Comparison of ENCODE assay signal across 8 cellular contexts in the genomic region with DNA sequence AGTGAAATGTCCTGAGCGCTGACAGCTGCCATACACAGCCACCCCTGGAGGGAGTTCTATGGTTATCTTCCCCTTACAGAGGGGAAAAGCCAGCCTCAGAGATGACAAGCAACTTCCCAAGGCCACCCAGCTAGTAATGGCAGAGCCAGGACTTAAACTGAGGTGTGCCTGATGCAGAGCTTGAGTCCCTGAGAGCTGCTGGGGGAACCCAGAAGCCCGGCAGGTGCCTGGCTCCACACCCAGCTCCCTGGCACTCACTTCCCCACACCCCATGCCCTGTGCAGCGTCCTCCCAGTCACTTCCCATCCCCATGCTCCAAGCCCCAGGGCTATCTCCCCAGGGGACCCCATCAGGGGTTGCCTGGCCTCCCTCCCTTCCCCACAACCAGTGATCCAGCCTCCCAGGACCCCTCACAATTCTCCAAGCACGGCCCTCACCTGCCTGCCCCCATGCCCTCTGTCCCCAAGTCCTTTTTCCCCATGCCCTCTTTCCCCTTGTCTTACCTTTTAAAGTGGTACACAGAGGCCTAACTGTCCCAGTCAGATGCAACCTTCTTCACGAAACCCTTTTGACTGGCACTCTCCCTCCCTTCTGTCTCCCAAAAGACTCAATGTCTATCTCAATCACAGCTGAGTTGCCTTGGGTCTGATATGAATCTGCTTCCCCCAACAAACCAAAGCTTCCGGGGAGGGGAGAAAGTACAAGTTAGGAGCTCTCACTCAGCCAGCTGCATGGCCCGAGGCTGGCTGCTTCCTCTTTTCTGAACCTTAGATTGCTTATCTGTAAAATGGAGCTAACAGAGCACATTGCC. TPM values are rescaled to one million over a fixed set of nuclear protein-coding genes. Genes with fewer than 3 reads are reported as not detected.
DNase-seq lines count a peak whose midpoint lies in the region; ATAC-seq and TF ChIP-seq lines count a peak whose summit lies in the region.

No MANE protein-coding gene starts in this region.

- H3K27ac Mint-ChIP-seq in activated CD8-positive, alpha-beta T cell treated with anti-CD3 and anti-CD28 coated beads for 36 hours: peak overlapping the region; percentile 73
- peak overlapping the region; percentile 83 to 97 (median 91) for H3K27ac Mint-ChIP-seq in naive thymus-derived CD4-positive, alpha-beta T cell
- H3K27ac Mint-ChIP-seq in progenitor cell of endocrine pancreas: no peak overlapping the region

- POLR2A ChIA-PET in activated CD8-positive, alpha-beta T cell treated with anti-CD3 and anti-CD28 coated beads for 36 hours (lab: Charles Lee): interaction anchor here (0.6 to 2.3 kb wide), 5 partner anchors 8 to 144 kb away, joined by 3 to 14 read pairs (median 3); a partner anchor contains a TSS
- POLR2A ChIA-PET in naive thymus-derived CD4-positive, alpha-beta T cell (lab: Charles Lee): interaction anchor here (1.0 kb wide), 1 partner anchor 41 kb away, joined by 7 read pairs; no protein-coding TSS in a partner anchor

- H3K36me3 ChIP-seq in naive thymus-derived CD4-positive, alpha-beta T cell (ENCODE audit: control insufficient read depth in 2 of 3, insufficient read depth in 3 of 3, low read length in 3 of 3): no peaks in the 10 kb centered on the region

- peaks cover 9 to 15% of the 10 kb centered on the region in 2 donors for H3K4me1 ChIP-seq in naive thymus-derived CD4-positive, alpha-beta T cell (ENCODE audit: control insufficient read depth in 2 of 2, insufficient read depth in 2 of 2, low read length in 2 of 2)

- H3K4me3 ChIP-seq in naive thymus-derived CD4-positive, alpha-beta T cell (ENCODE audit: low read length): peak overlapping the region; percentile 43

- CTCF ChIA-PET in activated CD8-positive, alpha-beta T cell treated with anti-CD3 and anti-CD28 coated beads for 36 hours (lab: Charles Lee): interaction anchor here (0.7 to 2.7 kb wide), 4 partner anchors 26 to 98 kb away, joined by 3 to 12 read pairs (median 6); no protein-coding TSS in a partner anchor
- CTCF ChIA-PET in naive thymus-derived CD4-positive, alpha-beta T cell (lab: Charles Lee): interaction anchor here (1.0 to 1.6 kb wide), 3 partner anchors 16 to 89 kb away, joined by 3 to 6 read pairs (median 3); no protein-coding TSS in a partner anchor

- H3K9me3 Mint-ChIP-seq in activated CD8-positive, alpha-beta T cell treated with anti-CD3 and anti-CD28 coated beads for 36 hours: no peaks in the 10 kb centered on the region
- no peaks in the 10 kb centered on the region for H3K9me3 Mint-ChIP-seq in naive thymus-derived CD4-positive, alpha-beta T cell
- no peaks in the 10 kb centered on the region for H3K9me3 Mint-ChIP-seq in progenitor cell of endocrine pancreas (ENCODE audit: low read depth)

- H3K36me3 Mint-ChIP-seq in activated CD8-positive, alpha-beta T cell treated with anti-CD3 and anti-CD28 coated beads for 36 hours (ENCODE audit: low read depth): no peaks in the 10 kb centered on the region
- H3K36me3 Mint-ChIP-seq in naive thymus-derived CD4-positive, alpha-beta T cell: peaks cover 0 to 8% (median 2%) of the 10 kb centered on the region in 5 donors
- H3K36me3 Mint-ChIP-seq in progenitor cell of endocrine pancreas (ENCODE audit: insufficient read depth): no peaks in the 10 kb centered on the region

- H3K27ac ChIP-seq in naive thymus-derived CD4-positive, alpha-beta T cell (ENCODE audit: low read depth, low read length): peak overlapping the region; percentile 40

- intact Hi-C loops in activated CD8-positive, alpha-beta T cell treated with anti-CD3 and anti-CD28 coated beads for 36 hours (cut with micrococcal nuclease): no loop called here
- intact Hi-C loops in naive thymus-derived CD4-positive, alpha-beta T cell (cut with micrococcal nuclease): loop anchor here (1.0 kb wide), 2 partner anchors 39 to 41 kb away; a partner anchor contains a TSS

- DNase-seq in GDM1 (lab: John Stamatoyannopoulos, UW): peak; percentile 42
- DNase-seq in activated CD8-positive, alpha-beta T cell treated with anti-CD3 and anti-CD28 coated beads for 36 hours: peak; percentile 63
- DNase-seq in naive thymus-derived CD4-positive, alpha-beta T cell: peak in 6 of 9 donors; percentile 18 to 42 (median 36)
- DNase-seq in NCI-H128 (lab: John Stamatoyannopoulos, UW; ENCODE audit: unreplicated experiment): no peak
- no peak for DNase-seq in progenitor cell of endocrine pancreas (ENCODE audit: low spot score, unreplicated experiment)
- no peak for DNase-seq in DMS79 treated with DMSO at 0.1 percent for 48 hours (lab: John Stamatoyannopoulos, UW)

- H3K4me1 Mint-ChIP-seq in activated CD8-positive, alpha-beta T cell treated with anti-CD3 and anti-CD28 coated beads for 36 hours (ENCODE audit: low read depth): peaks cover 15% of the 10 kb centered on the region
- peaks cover 24 to 39% (median 27%) of the 10 kb centered on the region in 7 donors for H3K4me1 Mint-ChIP-seq in naive thymus-derived CD4-positive, alpha-beta T cell
- H3K4me1 Mint-ChIP-seq in progenitor cell of endocrine pancreas (ENCODE audit: low read depth): no peaks in the 10 kb centered on the region

- ATAC-seq in GM21360 (IDR thresholded peaks at IDR 0.05; ENCODE audit: unreplicated experiment): peak; percentile 78
- ATAC-seq in HG03565 (IDR thresholded peaks at IDR 0.05; ENCODE audit: unreplicated experiment): peak; percentile 91
- peak; percentile 93 for ATAC-seq in activated CD8-positive, alpha-beta T cell treated with anti-CD3 and anti-CD28 coated beads for 36 hours
- ATAC-seq in naive thymus-derived CD4-positive, alpha-beta T cell: peak; percentile 65

- peak overlapping the region; percentile 56 for H3K4me3 Mint-ChIP-seq in activated CD8-positive, alpha-beta T cell treated with anti-CD3 and anti-CD28 coated beads for 36 hours
- H3K4me3 Mint-ChIP-seq in naive thymus-derived CD4-positive, alpha-beta T cell: peak overlapping the region; percentile 83 to 96 (median 92)
- H3K4me3 Mint-ChIP-seq in progenitor cell of endocrine pancreas (ENCODE audit: low read depth): no peak overlapping the region

- H3K27me3 Mint-ChIP-seq in activated CD8-positive, alpha-beta T cell treated with anti-CD3 and anti-CD28 coated beads for 36 hours: no peaks in the 10 kb centered on the region
- peaks cover 0 to 3% (median 0%) of the 10 kb centered on the region in 5 donors for H3K27me3 Mint-ChIP-seq in naive thymus-derived CD4-positive, alpha-beta T cell
- H3K27me3 Mint-ChIP-seq in progenitor cell of endocrine pancreas: peaks cover 26% of the 10 kb centered on the region

- no peak for TF ChIP-seq CTCF in activated CD8-positive, alpha-beta T cell treated with anti-CD3 and anti-CD28 coated beads for 36 hours (IDR thresholded peaks at IDR 0.05)
- no peak for TF ChIP-seq CTCF in progenitor cell of endocrine pancreas (IDR thresholded peaks at IDR 0.05; ENCODE audit: unreplicated experiment)

- no peaks in the 10 kb centered on the region for H3K9me3 ChIP-seq in naive thymus-derived CD4-positive, alpha-beta T cell (ENCODE audit: control insufficient read depth in 2 of 3, low read length in 3 of 3)

- H3K27me3 ChIP-seq in naive thymus-derived CD4-positive, alpha-beta T cell (ENCODE audit: control insufficient read depth in 2 of 2, insufficient read depth in 2 of 2, low read length in 2 of 2): no peaks in the 10 kb centered on the region

RNA-seq across cellular contexts. Expression of a gene that starts 39.8 kb away (rescaled TPM):
- total RNA-seq in activated CD8-positive, alpha-beta T cell treated with anti-CD3 and anti-CD28 coated beads for 36 hours: 10 to 100 TPM; 39.9 to 41.6 TPM
- total RNA-seq in naive thymus-derived CD4-positive, alpha-beta T cell: 10 to 100 TPM in 2 of 5 experiments, 1 to 10 TPM in 3; 4.3 to 45.8 (median 9.9) TPM
- under 1 TPM; 0.64 to 0.92 TPM for polyA plus RNA-seq in naive thymus-derived CD4-positive, alpha-beta T cell
- 4.4 and 5.2 TPM in 2 replicates for total RNA-seq in progenitor cell of endocrine pancreas

Comparison
In these comparisons a context has a peak if more than half of its experiments do, and no peak if none do; other contexts are left out.
1. DNase-seq: peak in GDM1 (single experiment), activated CD8-positive, alpha-beta T cell treated with anti-CD3 and anti-CD28 coated beads for 36 hours (single experiment) and naive thymus-derived CD4-positive, alpha-beta T cell (6 of 9); none in NCI-H128 (single experiment), progenitor cell of endocrine pancreas (single experiment) and DMS79 treated with DMSO at 0.1 percent for 48 hours (single experiment).
2. Peak in every context shown above with its lines, with median percentiles within 50 percentile points of each other: ATAC-seq.